8 cellular contexts compared by ENCODE assay signal in genomic region chr7:22083711-22084289, GRCh38.
A peak's percentile ranks its signal among the peaks of the same experiment; 100 is the strongest.
DNase-seq lines count a peak whose midpoint lies in the region; ATAC-seq lines count a peak whose summit lies in the region.

No MANE protein-coding gene starts in this region.

- peak; percentile 6 for ATAC-seq in GM21447 (IDR thresholded peaks at IDR 0.05; ENCODE audit: unreplicated experiment)
- ATAC-seq in GM21737 (IDR thresholded peaks at IDR 0.05; ENCODE audit: unreplicated experiment), result no peak

- no peaks in the 10 kb centered on the region for H3K27me3 ChIP-seq in SJSA1 (replicated peaks)

- DNase-seq in SJSA1 (ENCODE audit: low read depth in 1 of 2, low spot score in 2 of 2) (no peak), fibroblast of gingiva (ENCODE audit: low read depth) (peak; percentile 1), pons (ENCODE audit: low spot score) (peak; percentile 35), SIG-M5 (lab: John Stamatoyannopoulos, UW) (no peak), hepatic stellate cell (ENCODE audit: low spot score) (no peak), dedifferentiated amniotic fluid mesenchymal stem cell (ENCODE audit: extremely low spot score) (no peak)

- H3K9me3 ChIP-seq in SJSA1 (replicated peaks), result no peaks in the 10 kb centered on the region

- no peak overlapping the region for H3K27ac ChIP-seq in SJSA1

- peaks cover 5% of the 10 kb centered on the region for H3K4me1 ChIP-seq in SJSA1 (replicated peaks)

- peak overlapping the region; percentile 45 for H3K4me3 ChIP-seq in SJSA1

- H3K36me3 ChIP-seq in SJSA1, result no peaks in the 10 kb centered on the region

Comparison
In these comparisons a context has a peak if more than half of its experiments do, and no peak if none do; other contexts are left out.
1. DNase-seq: peak in fibroblast of gingiva (single experiment) and pons (single experiment); none in SJSA1 (0 of 2), SIG-M5 (single experiment), hepatic stellate cell (single experiment) and dedifferentiated amniotic fluid mesenchymal stem cell (single experiment).